Comparison of ENCODE assay signal across 8 cellular contexts in genomic region chr11:118907051-118907748, GRCh38. TPM values are rescaled to one million over a fixed set of nuclear protein-coding genes. Genes with fewer than 3 reads are reported as not detected.
A peak's percentile ranks its signal among the peaks of the same experiment; 100 is the strongest.
DNase-seq lines count a peak whose midpoint lies in the region; ATAC-seq, FAIRE-seq and TF ChIP-seq lines count a peak whose summit lies in the region.

No MANE protein-coding gene starts in this region.

- H3K36me3 ChIP-seq in WERI-Rb-1 (no peaks in the 10 kb centered on the region), bronchial epithelial cell (ENCODE audit: control insufficient read depth, insufficient read depth, low read length) (peaks cover 42% of the 10 kb centered on the region), kidney (ENCODE audit: control insufficient read depth in 1 of 2, insufficient read depth in 2 of 2, low read length in 2 of 2) (peaks cover 9 to 24% of the 10 kb centered on the region in 2 donors)

- H3K27ac Mint-ChIP-seq in H9 = peak overlapping the region; percentile 76 to 96 (median 94); a peak in 6 of 7 replicates

- H3K4me3 Mint-ChIP-seq in H9 = peak overlapping the region; percentile 39 to 72

- H3K36me3 Mint-ChIP-seq in H9 (ENCODE audit: insufficient read depth in 1 of 3, low read depth in 3 of 3) = peaks cover 13 to 44% (median 36%) of the 10 kb centered on the region in 3 experiments

- no peaks in the 10 kb centered on the region for H3K9me3 ChIP-seq in H9 (ENCODE audit: control insufficient read depth, low read depth, low read length)
- no peaks in the 10 kb centered on the region for H3K9me3 ChIP-seq in WERI-Rb-1 (ENCODE audit: severe bottlenecking)
- no peaks in the 10 kb centered on the region for H3K9me3 ChIP-seq in kidney (ENCODE audit: control insufficient read depth in 1 of 2, low read length in 2 of 2)

- H3K23ac ChIP-seq in H9 (ENCODE audit: insufficient read length, low read depth, low read length) = no peak overlapping the region

- WGBS in H9 (ENCODE audit: extremely low coverage, insufficient read length, low lambda C conversion rate) = no CpG with 5 or more reads among the region's 21 CpGs

- no peaks in the 10 kb centered on the region for H4K20me1 ChIP-seq in H9 (ENCODE audit: control insufficient read depth, insufficient read depth, insufficient read length)

- no peaks in the 10 kb centered on the region; the same call in 1 of the 2 replicates for H3K79me2 ChIP-seq in H9 (ENCODE audit: insufficient read depth, low read length)

- no peak overlapping the region for H4K8ac ChIP-seq in H9 (replicated peaks; ENCODE audit: insufficient read length, low read depth, low read length)

- H3K4me3 ChIP-seq in WERI-Rb-1 (ENCODE audit: low read depth, low read length) = 0 out of 2 replicates have a peak overlapping the region, but pooled peaks have one; percentile 2
- H3K4me3 ChIP-seq in bronchial epithelial cell (ENCODE audit: low read depth, low read length) = no peak overlapping the region
- H3K4me3 ChIP-seq in kidney (ENCODE audit: low read length in 2 of 2) = no peak overlapping the region

- no peak overlapping the region for H2BK15ac ChIP-seq in H9 (ENCODE audit: low read depth, low read length)

- H3K9me3 Mint-ChIP-seq in H9 = no peaks in the 10 kb centered on the region; a peak in 1 of 5 replicates

- no peak overlapping the region for H2BK20ac ChIP-seq in H9 (ENCODE audit: low read depth, low read length, poor library complexity, severe bottlenecking)

- no peak overlapping the region for H3K27ac ChIP-seq in H9 (ENCODE audit: insufficient read length, low read depth, low read length)
- H3K27ac ChIP-seq in WERI-Rb-1 = peak overlapping the region; percentile 64
- peak overlapping the region in 1 of 2 donors; percentile 34 for H3K27ac ChIP-seq in kidney (ENCODE audit: low read depth in 2 of 2, low read length in 2 of 2)

- H2BK12ac ChIP-seq in H9 (ENCODE audit: insufficient read length, low read depth, low read length) = no peak overlapping the region

- H3K4me2 ChIP-seq in H9 (ENCODE audit: insufficient read depth, insufficient read length, low read length) = peak overlapping the region; percentile 15

- H3K4ac ChIP-seq in H9 (ENCODE audit: low read depth, low read length) = no peak overlapping the region

- TF ChIP-seq CTCF in H9 (conservative IDR thresholded peaks at IDR 0.05) (peak; percentile 97), WERI-Rb-1 (IDR thresholded peaks at IDR 0.05; ENCODE audit: low read depth, low read length) (peak; percentile 90), bronchial epithelial cell (IDR thresholded peaks at IDR 0.05; ENCODE audit: insufficient read depth, low read length, severe bottlenecking) (peak; percentile 92), kidney (IDR thresholded peaks at IDR 0.05; ENCODE audit: borderline replicate concordance, extremely low read depth, insufficient read depth) (peak; percentile 95)

- no peak overlapping the region for H4K91ac ChIP-seq in H9 (ENCODE audit: insufficient read length, low read depth, low read length)

- no peak overlapping the region for H2BK120ac ChIP-seq in H9 (ENCODE audit: low read depth, low read length, poor library complexity, severe bottlenecking)

- H3K14ac ChIP-seq in H9 (ENCODE audit: insufficient read depth, low read length) = no peak overlapping the region; the same call in 1 of the 2 replicates

- H3K56ac ChIP-seq in H9 (ENCODE audit: insufficient read length, low read depth, low read length) = no peak overlapping the region

- no peak overlapping the region for H3T11ph ChIP-seq in H9 (ENCODE audit: low read length)

- peaks cover 2% of the 10 kb centered on the region; the same call in 1 of the 2 replicates for H3K4me1 ChIP-seq in H9 (ENCODE audit: insufficient read depth, low read length)
- peaks cover 32 to 36% of the 10 kb centered on the region in 2 donors for H3K4me1 ChIP-seq in kidney (ENCODE audit: control insufficient read depth in 1 of 2, insufficient read depth in 1 of 2, low read depth in 1 of 2, low read length in 2 of 2)

- ATAC-seq in GM21515 (IDR thresholded peaks at IDR 0.05; ENCODE audit: unreplicated experiment) = no peak

- no peak overlapping the region for H2BK5ac ChIP-seq in H9 (ENCODE audit: insufficient read length, low read length)

- H3K4me1 Mint-ChIP-seq in H9 = peaks cover 34 to 43% of the 10 kb centered on the region in 2 experiments

- H3K27me3 Mint-ChIP-seq in H9 (ENCODE audit: low read depth) = no peaks in the 10 kb centered on the region

- H2AK5ac ChIP-seq in H9 (ENCODE audit: insufficient read length, low read length) = no peak overlapping the region

- peak; percentile 78 for DNase-seq in DMS153 (lab: John Stamatoyannopoulos, UW)
- DNase-seq in H9 = peak; percentile 90
- DNase-seq in NCI-H2081 (lab: John Stamatoyannopoulos, UW) = peak; percentile 77
- peak; percentile 90 for DNase-seq in WERI-Rb-1
- DNase-seq in bronchial epithelial cell (ENCODE audit: low read depth) = peak; percentile 64
- peak; percentile 91 for DNase-seq in kidney
- DNase-seq in stimulated activated CD4-positive, alpha-beta T cell treated with anti-CD3 and anti-CD28 coated beads, Interleukin-1b, Interleukin-23, amount 100 ng/mL, for 24 hours (ENCODE audit: low read depth in 4 of 4, low spot score in 1 of 4) = peak in 3 of 4 experiments; percentile 81

- intact Hi-C loops in kidney (cut with DNase I) = no loop called here

- H3K79me1 ChIP-seq in H9 (ENCODE audit: insufficient read depth, low read depth, low read length, poor library complexity, severe bottlenecking) = no peaks in the 10 kb centered on the region

- H4K5ac ChIP-seq in H9 (ENCODE audit: insufficient read length, low read depth, low read length) = no peak overlapping the region

- H3K9ac ChIP-seq in H9 (ENCODE audit: extremely low read depth, insufficient read length, low read length) = no peak overlapping the region
- no peak overlapping the region for H3K9ac ChIP-seq in kidney (ENCODE audit: low read length in 2 of 2)

- FAIRE-seq in bronchial epithelial cell (lab: Jason Lieb, UNC) (no peak), kidney (lab: Jason Lieb, UNC) (no peak)

- peaks cover 14% of the 10 kb centered on the region for H3K23me2 ChIP-seq in H9 (ENCODE audit: insufficient read length, low read depth, low read length, poor library complexity, severe bottlenecking)

- no peak overlapping the region for H2AFZ ChIP-seq in H9 (ENCODE audit: low read length)

- no peak overlapping the region for H3K18ac ChIP-seq in H9 (ENCODE audit: insufficient read length, low read depth, low read length)

- H3K27me3 ChIP-seq in H9 (ENCODE audit: insufficient read depth, low read length) = no peaks in the 10 kb centered on the region
- no peaks in the 10 kb centered on the region for H3K27me3 ChIP-seq in WERI-Rb-1 (ENCODE audit: insufficient read depth, low read depth, severe bottlenecking)
- no peaks in the 10 kb centered on the region for H3K27me3 ChIP-seq in bronchial epithelial cell (ENCODE audit: control insufficient read depth, insufficient read depth, low read length)

RNA-seq across cellular contexts. Expression of gene BCL9L, which starts 18.5 kb away (rescaled TPM):
- total RNA-seq in H9 (2021) = 74.9 and 78.4 TPM in 2 replicates
- 22.6 and 38.5 TPM in 2 replicates for total RNA-seq in bronchial epithelial cell
- total RNA-seq in kidney = 57.5 TPM
- polyA plus RNA-seq in kidney (ENCODE audit: insufficient read depth, low read depth, low replicate concordance) = 5.0 TPM

RNA-seq across cellular contexts. Expression of gene CXCR5, which starts 23.5 kb away (rescaled TPM):
- total RNA-seq in H9 (2021) (0.07 and 0.11 TPM in 2 replicates), bronchial epithelial cell (not detected in 2 replicates), kidney (1.1 TPM)
- not detected for polyA plus RNA-seq in kidney (ENCODE audit: insufficient read depth, low read depth, low replicate concordance)

RNA-seq across cellular contexts. Expression of gene UPK2, which starts 48.9 kb away (rescaled TPM):
- total RNA-seq in H9 (2021) = 0.24 and 0.33 TPM in 2 replicates
- 0.13 TPM in 1 of 2 replicates, not detected in the other for total RNA-seq in bronchial epithelial cell
- not detected for total RNA-seq in kidney
- not detected for polyA plus RNA-seq in kidney (ENCODE audit: insufficient read depth, low read depth, low replicate concordance)
